19 cellular contexts compared by ENCODE assay signal in the genomic region with DNA sequence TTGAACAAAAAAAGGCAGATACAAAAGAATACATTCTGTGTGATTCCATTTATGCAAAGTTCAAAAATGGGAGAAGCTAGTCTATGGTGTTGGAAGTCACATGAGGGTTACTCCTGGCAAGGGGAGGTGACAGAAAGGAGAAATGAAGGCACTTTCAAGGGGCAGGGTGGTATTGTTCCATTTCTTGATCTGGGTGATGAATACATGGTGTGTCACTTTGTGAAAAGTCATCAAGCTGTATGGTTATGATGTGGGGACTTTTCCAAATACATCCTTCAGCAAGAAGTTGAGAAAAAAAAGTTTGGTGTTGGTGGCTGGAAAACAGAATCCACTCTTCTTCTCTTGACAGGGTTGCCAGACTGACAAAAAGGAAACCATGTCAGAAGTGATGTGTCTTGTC.
"Had no signal": no experiment of that assay in that cellular context is flagged by ENCODE, and none has a peak within 500 bp of the region (broad histone marks: within the 10 kb centered on the region; RNA-seq: fewer than 3 reads in every experiment).

No MANE protein-coding gene starts in this region.

- DNase-seq: IMR-90, Karpas-422, KG1, MG63, NCI-H1092, NCI-H1105 treated with DMSO at 0.1 percent for 48 hours, NCI-H1417 treated with DMSO at 0.1 percent for 48 hours, NCI-H146, NCI-H1694 treated with DMSO at 0.1 percent for 48 hours, NCI-H1930, NCI-H2081, NCI-H2107, NCI-H2227 treated with DMSO at 0.1 percent for 48 hours, NCI-H524, NCI-H526 treated with DMSO at 0.1 percent for 48 hours, NCI-H748 treated with DMSO at 0.1 percent for 48 hours, Right ventricle myocardium superior, RPMI8226, SIG-M5 had no signal
